ENCODE assay signal across 34 cellular contexts in genomic region chr11:34924714-34925113, GRCh38. TPM values are rescaled to one million over a fixed set of nuclear protein-coding genes. Genes with fewer than 3 reads are reported as not detected.
DNase-seq lines count a peak whose midpoint lies in the region; ATAC-seq and TF ChIP-seq lines count a peak whose summit lies in the region.
"Had no signal": no experiment of that assay in that cellular context is flagged by ENCODE, and none has a peak within 500 bp of the region (broad histone marks: within the 10 kb centered on the region; RNA-seq: fewer than 3 reads in every experiment).

No MANE protein-coding gene starts in this region.

- in situ Hi-C loops in mammary epithelial cell (cut with MboI; ENCODE audit: low sequenced_read_pairs in 2 of 2) = loop anchor here in 1 of 2 donors (25.0 kb wide), 1 partner anchor 463 kb away; no protein-coding TSS in a partner anchor

- peaks cover 89% of the 10 kb centered on the region for H3K79me2 ChIP-seq in mammary epithelial cell (ENCODE audit: insufficient read depth, low read length)

- no peak for DNase-seq in MCF 10A (ENCODE audit: unreplicated experiment)
- DNase-seq in mammary epithelial cell = no peak
- DNase-seq in esophagus muscularis mucosa (ENCODE audit: extremely low spot score) = no peak
- no peak for DNase-seq in naive thymus-derived CD8-positive, alpha-beta T cell
- DNase-seq in NCI-H1436 (lab: John Stamatoyannopoulos, UW) = no peak
- DNase-seq in MG63 = no peak
- no peak for DNase-seq in activated CD4-positive, alpha-beta T cell treated with anti-CD3 and anti-CD28 coated beads, Interleukin-2, amount 50 U/mL, for 1 hour
- DNase-seq: activated CD4-positive, alpha-beta memory T cell treated with anti-CD3 and anti-CD28 coated beads, Interleukin-2, amount 10 ng/mL, durations not matched to agents 7 days and 5 days; activated CD4-positive, CD25-positive, alpha-beta regulatory T cell treated with anti-CD3 and anti-CD28 coated beads, Interleukin-2, amount 50 U/mL, for 72 hours; activated CD8-positive, alpha-beta memory T cell treated with anti-CD3 and anti-CD28 coated beads, Interleukin-2, amount 50 U/mL, for 4 hours; activated naive CD4-positive, alpha-beta T cell treated with anti-CD3 and anti-CD28 coated beads for 36 hours; AML-193; CD4-positive, alpha-beta T cell; glutamatergic neuron; GOT3; KG1; MM.1S; NCI-H1105 treated with DMSO at 0.1 percent for 48 hours; NCI-H2081; NCI-H2227 treated with DMSO at 0.1 percent for 48 hours; NCI-H526; NK-92 treated with Interleukin-12 subunit alpha and Interleukin-12 subunit beta, amount 100 ng/mL, for 24 hours; PC-9; posterior cingulate gyrus; Right ventricle myocardium superior; stimulated activated CD4-positive, alpha-beta T cell treated with anti-CD3 and anti-CD28 coated beads, Interleukin-1b, Interleukin-23, amount 100 ng/mL, for 48 hours; stimulated activated naive CD8-positive, alpha-beta T cell treated with anti-CD3 and anti-CD28 coated beads, Interleukin-15, amount 100 ng/mL, for 72 hours had no signal

- POLR2A ChIA-PET in MCF 10A (lab: Yijun Ruan, JAX) = interaction anchor here (0.7 to 1.1 kb wide), 3 partner anchors 7 to 215 kb away, joined by 3 to 5 read pairs (median 4); partner anchors contain the start of gene APIP
- POLR2A ChIA-PET in naive thymus-derived CD8-positive, alpha-beta T cell (lab: Charles Lee) = interaction anchor here (0.8 to 1.6 kb wide), 2 partner anchors 8 to 239 kb away, joined by 3 to 5 read pairs; partner anchors contain the start of gene PDHX

- TF ChIP-seq EP300 in esophagus muscularis mucosa (IDR thresholded peaks at IDR 0.05) = no peak

- TF ChIP-seq POLR2A in esophagus muscularis mucosa (IDR thresholded peaks at IDR 0.05; ENCODE audit: low read depth) = no peak

- no peak overlapping the region for H3K9ac ChIP-seq in mammary epithelial cell (ENCODE audit: insufficient read depth, low read length)

- intact Hi-C loops in MCF 10A (cut with micrococcal nuclease) (loop anchor here (5.0 kb wide), 2 partner anchors 73 to 383 kb away; no protein-coding TSS in a partner anchor), mammary epithelial cell (cut with micrococcal nuclease) (no loop called here), esophagus muscularis mucosa (cut with DNase I) (loop anchor here (5.0 to 10.0 kb wide), 2 partner anchors 310 to 378 kb away; no protein-coding TSS in a partner anchor)

- H3K9me3 ChIP-seq in mammary epithelial cell (replicated peaks; ENCODE audit: insufficient read depth, low read length) (no peaks in the 10 kb centered on the region), esophagus muscularis mucosa (no peaks in the 10 kb centered on the region), MG63 (0 out of 2 replicates have a peak, but pooled peaks cover 4% of the 10 kb centered on the region)
- H3K9me3 ChIP-seq: right atrium auricular region, tibial nerve had no signal

- TF ChIP-seq CTCF in MCF 10A (IDR thresholded peaks at IDR 0.05; ENCODE audit: unreplicated experiment) (no peak), mammary epithelial cell (conservative IDR thresholded peaks at IDR 0.05 in 1 of 2, IDR thresholded peaks at IDR 0.05 in 1 of 2; ENCODE audit: extremely low read depth in 1 of 2, insufficient read depth in 1 of 2, low read depth in 1 of 2, low read length in 2 of 2) (no peak), esophagus muscularis mucosa (IDR thresholded peaks at IDR 0.05) (peak in 1 of 3 experiments; percentile 9)

- H3K27ac Mint-ChIP-seq in MCF 10A (ENCODE audit: low read depth, unreplicated experiment) = peak overlapping the region; percentile 71
- H3K27ac Mint-ChIP-seq in naive thymus-derived CD8-positive, alpha-beta T cell = peak overlapping the region in 6 of 10 donors; percentile 9 to 78 (median 30)
- H3K27ac Mint-ChIP-seq: activated CD4-positive, alpha-beta memory T cell treated with anti-CD3 and anti-CD28 coated beads, Interleukin-2, amount 10 ng/mL, durations not matched to agents 7 days and 5 days; activated naive CD4-positive, alpha-beta T cell treated with anti-CD3 and anti-CD28 coated beads for 36 hours; stimulated activated naive CD8-positive, alpha-beta T cell treated with anti-CD3 and anti-CD28 coated beads, Interleukin-15, amount 100 ng/mL, for 72 hours; T-helper 1 cell treated with Interleukin-12 subunit alpha and Interleukin-12 subunit beta and Interleukin-4 antibody, amounts not matched to agents 30 μg/mL and 1 μg/mL, for 36 hours had no signal

- H3K4me3 Mint-ChIP-seq in MCF 10A (ENCODE audit: unreplicated experiment) = no peak overlapping the region
- no peak overlapping the region for H3K4me3 Mint-ChIP-seq in naive thymus-derived CD8-positive, alpha-beta T cell
- H3K4me3 Mint-ChIP-seq: activated CD4-positive, alpha-beta memory T cell treated with anti-CD3 and anti-CD28 coated beads, Interleukin-2, amount 10 ng/mL, durations not matched to agents 7 days and 5 days; activated naive CD4-positive, alpha-beta T cell treated with anti-CD3 and anti-CD28 coated beads for 36 hours; CD4-positive, alpha-beta T cell; memory B cell; stimulated activated naive CD8-positive, alpha-beta T cell treated with anti-CD3 and anti-CD28 coated beads, Interleukin-15, amount 100 ng/mL, for 72 hours; T-helper 1 cell treated with Interleukin-12 subunit alpha and Interleukin-12 subunit beta and Interleukin-4 antibody, amounts not matched to agents 30 μg/mL and 1 μg/mL, for 36 hours had no signal

- no peaks in the 10 kb centered on the region for H3K27me3 Mint-ChIP-seq in MCF 10A (ENCODE audit: insufficient read depth, unreplicated experiment)
- no peaks in the 10 kb centered on the region for H3K27me3 Mint-ChIP-seq in naive thymus-derived CD8-positive, alpha-beta T cell
- H3K27me3 Mint-ChIP-seq: activated CD4-positive, alpha-beta memory T cell treated with anti-CD3 and anti-CD28 coated beads, Interleukin-2, amount 10 ng/mL, durations not matched to agents 7 days and 5 days; CD4-positive, alpha-beta T cell; memory B cell; stimulated activated naive CD8-positive, alpha-beta T cell treated with anti-CD3 and anti-CD28 coated beads, Interleukin-15, amount 100 ng/mL, for 72 hours had no signal

- H2AFZ ChIP-seq in mammary epithelial cell (ENCODE audit: low read depth, low read length) = no peak overlapping the region
- H2AFZ ChIP-seq: PC-9 had no signal

- H3K36me3 Mint-ChIP-seq in MCF 10A (ENCODE audit: insufficient read depth, unreplicated experiment) = peaks cover 11% of the 10 kb centered on the region
- no peaks in the 10 kb centered on the region for H3K36me3 Mint-ChIP-seq in naive thymus-derived CD8-positive, alpha-beta T cell

- CTCF ChIA-PET in MCF 10A (lab: Yijun Ruan, JAX) = interaction anchor here (0.6 to 4.4 kb wide), 16 partner anchors 70 to 560 kb away, joined by 3 to 36 read pairs (median 4); no protein-coding TSS in a partner anchor
- CTCF ChIA-PET in mammary epithelial cell (lab: Charles Lee; ENCODE audit: low non-redundant PET) = no interaction called here

- H3K36me3 ChIP-seq in mammary epithelial cell (ENCODE audit: insufficient read depth, low read length) = peaks cover 3% of the 10 kb centered on the region
- peaks cover 0 to 2% (median 0%) of the 10 kb centered on the region in 4 donors for H3K36me3 ChIP-seq in esophagus muscularis mucosa
- peaks cover 59% of the 10 kb centered on the region for H3K36me3 ChIP-seq in MG63
- H3K36me3 ChIP-seq: right atrium auricular region had no signal

- H3K4me3 ChIP-seq in mammary epithelial cell (replicated peaks in 1 of 3; ENCODE audit: insufficient read depth in 1 of 3, low read depth in 2 of 3, low read length in 3 of 3) (no peak overlapping the region), esophagus muscularis mucosa (no peak overlapping the region), MG63 (no peak overlapping the region)
- H3K4me3 ChIP-seq: PC-9, right atrium auricular region, smooth muscle cell, tibial nerve had no signal

- no peak overlapping the region for H3K4me2 ChIP-seq in mammary epithelial cell (ENCODE audit: insufficient read depth, low read depth, low read length)
- H3K4me2 ChIP-seq: PC-9, smooth muscle cell had no signal

- 73% methylated on average over 3 of the region's 3 CpGs for WGBS in mammary epithelial cell (ENCODE audit: low coverage, missing lambda C conversion rate)
- 32% methylated on average over 3 of the region's 3 CpGs for WGBS in esophagus muscularis mucosa

- peaks cover 4% of the 10 kb centered on the region for H3K4me1 ChIP-seq in mammary epithelial cell (ENCODE audit: insufficient read depth, low read length)
- peaks cover 20 to 91% (median 66%) of the 10 kb centered on the region in 4 donors for H3K4me1 ChIP-seq in esophagus muscularis mucosa

- dilution Hi-C loops in mammary epithelial cell (cut with HindIII; ENCODE audit: low sequenced_read_pairs) = loop anchor here (5.0 to 25.0 kb wide), 3 partner anchors 53 to 463 kb away; no protein-coding TSS in a partner anchor

- no peaks in the 10 kb centered on the region for H3K9me3 Mint-ChIP-seq in MCF 10A (ENCODE audit: unreplicated experiment)
- no peaks in the 10 kb centered on the region for H3K9me3 Mint-ChIP-seq in naive thymus-derived CD8-positive, alpha-beta T cell
- H3K9me3 Mint-ChIP-seq: activated CD4-positive, alpha-beta memory T cell treated with anti-CD3 and anti-CD28 coated beads, Interleukin-2, amount 10 ng/mL, durations not matched to agents 7 days and 5 days; activated naive CD4-positive, alpha-beta T cell treated with anti-CD3 and anti-CD28 coated beads for 36 hours; CD4-positive, alpha-beta T cell; memory B cell; stimulated activated naive CD8-positive, alpha-beta T cell treated with anti-CD3 and anti-CD28 coated beads, Interleukin-15, amount 100 ng/mL, for 72 hours; T-helper 1 cell treated with Interleukin-12 subunit alpha and Interleukin-12 subunit beta and Interleukin-4 antibody, amounts not matched to agents 30 μg/mL and 1 μg/mL, for 36 hours had no signal

- BruUV-seq in MCF 10A (replicated peaks; lab: Mats Ljungman, UMichigan) (no TSS peak), mammary epithelial cell (replicated peaks; lab: Mats Ljungman, UMichigan) (no TSS peak)

- H3K27me3 ChIP-seq in mammary epithelial cell (ENCODE audit: insufficient read depth, low read length) (no peaks in the 10 kb centered on the region), esophagus muscularis mucosa (no peaks in the 10 kb centered on the region), MG63 (no peaks in the 10 kb centered on the region)
- H3K27me3 ChIP-seq: right atrium auricular region, tibial nerve had no signal

- ATAC-seq in naive thymus-derived CD8-positive, alpha-beta T cell = no peak
- ATAC-seq in HG02981 (IDR thresholded peaks at IDR 0.05; ENCODE audit: unreplicated experiment) = no peak
- ATAC-seq: SK-N-SH treated with all-trans-retinoic acid at 6 μM for 48 hours; stimulated activated naive CD8-positive, alpha-beta T cell treated with anti-CD3 and anti-CD28 coated beads, Interleukin-15, amount 100 ng/mL, for 72 hours had no signal

- H4K20me1 ChIP-seq in mammary epithelial cell (ENCODE audit: insufficient read depth, low read length) = no peaks in the 10 kb centered on the region

- H3K4me1 Mint-ChIP-seq in MCF 10A (ENCODE audit: insufficient read depth, unreplicated experiment) = peaks cover 30% of the 10 kb centered on the region
- H3K4me1 Mint-ChIP-seq in naive thymus-derived CD8-positive, alpha-beta T cell = peaks cover 11 to 40% (median 15%) of the 10 kb centered on the region in 4 donors

- H3K27ac ChIP-seq in mammary epithelial cell (ENCODE audit: insufficient read depth, low read depth, low read length) (no peak overlapping the region), esophagus muscularis mucosa (replicated peaks in 1 of 4) (peak overlapping the region; percentile 1 to 29 (median 2))
- H3K27ac ChIP-seq: PC-9, right atrium auricular region, tibial nerve had no signal

RNA-seq across cellular contexts. Expression of gene PDHX, which starts 8.3 kb away (rescaled TPM):
- 35.5 and 35.9 TPM in 2 replicates for total RNA-seq in MCF 10A (2022)
- total RNA-seq in mammary epithelial cell = 10 to 100 TPM; 25.2 to 33.4 TPM
- 17.0 TPM for polyA plus RNA-seq in mammary epithelial cell
- polyA minus RNA-seq in mammary epithelial cell = 23.2 TPM
- total RNA-seq in esophagus muscularis mucosa = 10 to 100 TPM; 39.9 to 43.4 (median 42.1) TPM
- total RNA-seq in naive thymus-derived CD8-positive, alpha-beta T cell = 10 to 100 TPM; 42.6 to 46.6 TPM
- polyA plus RNA-seq in naive thymus-derived CD8-positive, alpha-beta T cell = 10 to 100 TPM; 14.3 to 15.4 (median 15.3) TPM
- total RNA-seq in MG63 (2014; rRNA removed; shearing (Covaris generic); ENCODE audit: low replicate concordance) = 64.3 and 88.0 TPM in 2 replicates

RNA-seq across cellular contexts. Expression of gene APIP, which starts 8.5 kb away (rescaled TPM):
- 32.4 and 36.9 TPM in 2 replicates for total RNA-seq in MCF 10A (2022)
- total RNA-seq in mammary epithelial cell = 10 to 100 TPM; 10.7 to 19.0 TPM
- polyA plus RNA-seq in mammary epithelial cell = 8.0 TPM
- polyA minus RNA-seq in mammary epithelial cell = not detected
- total RNA-seq in esophagus muscularis mucosa = 10 to 100 TPM; 30.0 to 36.9 (median 35.6) TPM
- 10 to 100 TPM; 20.6 to 23.2 TPM for total RNA-seq in naive thymus-derived CD8-positive, alpha-beta T cell
- 10 to 100 TPM; 15.1 to 17.4 (median 15.5) TPM for polyA plus RNA-seq in naive thymus-derived CD8-positive, alpha-beta T cell
- 84.2 and 193 TPM in 2 replicates for total RNA-seq in MG63 (2014; rRNA removed; shearing (Covaris generic); ENCODE audit: low replicate concordance)
